ENCODE assay signal across 1 cellular context in the genomic region with DNA sequence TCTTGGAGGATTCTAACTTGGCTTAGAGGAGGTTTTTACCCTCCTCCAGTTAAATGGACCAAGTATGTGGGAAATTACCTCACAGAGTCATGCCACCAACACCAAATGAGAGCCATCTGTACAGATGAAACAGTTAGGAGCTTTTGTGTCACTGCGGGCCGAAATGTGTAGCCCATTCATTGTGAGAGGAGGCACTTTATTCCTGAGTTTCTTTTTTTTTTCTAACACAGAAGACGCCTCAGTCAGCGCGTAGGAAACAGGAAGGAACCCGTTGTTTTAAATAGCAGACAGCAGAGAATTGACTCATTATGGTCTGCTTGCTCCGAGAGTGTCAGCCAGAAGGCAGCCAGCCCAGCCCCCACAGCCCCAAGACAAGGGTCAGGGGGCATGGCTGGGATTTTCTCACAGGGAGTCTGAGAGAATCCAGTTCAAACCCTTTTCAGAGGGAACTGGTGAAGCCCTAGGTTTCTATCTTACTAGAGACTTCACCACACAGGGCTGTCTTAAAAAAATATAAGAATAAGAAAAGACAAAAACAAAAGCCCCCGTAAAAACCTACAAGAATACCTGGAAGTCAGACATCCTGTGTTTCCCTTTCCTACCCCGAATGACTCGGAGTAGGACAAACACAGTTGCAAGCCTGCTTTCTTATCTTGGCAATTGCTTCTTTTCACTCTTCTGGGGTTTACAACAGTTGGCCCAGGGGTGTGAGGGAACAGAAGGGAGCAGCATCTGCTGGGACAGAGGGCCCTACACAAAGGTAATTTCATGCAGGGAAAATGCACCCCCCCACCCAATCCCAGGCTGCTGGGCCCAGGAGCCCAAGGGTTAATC.
TF ChIP-seq lines count a peak whose summit lies in the region.

No MANE protein-coding gene starts in this region.

TF ChIP-seq in GM12878, 131 proteins besides CTCF, POLR2A, EP300 and RAD21 (continued from another document and continues in another):
- TF ChIP-seq, protein P1, sequence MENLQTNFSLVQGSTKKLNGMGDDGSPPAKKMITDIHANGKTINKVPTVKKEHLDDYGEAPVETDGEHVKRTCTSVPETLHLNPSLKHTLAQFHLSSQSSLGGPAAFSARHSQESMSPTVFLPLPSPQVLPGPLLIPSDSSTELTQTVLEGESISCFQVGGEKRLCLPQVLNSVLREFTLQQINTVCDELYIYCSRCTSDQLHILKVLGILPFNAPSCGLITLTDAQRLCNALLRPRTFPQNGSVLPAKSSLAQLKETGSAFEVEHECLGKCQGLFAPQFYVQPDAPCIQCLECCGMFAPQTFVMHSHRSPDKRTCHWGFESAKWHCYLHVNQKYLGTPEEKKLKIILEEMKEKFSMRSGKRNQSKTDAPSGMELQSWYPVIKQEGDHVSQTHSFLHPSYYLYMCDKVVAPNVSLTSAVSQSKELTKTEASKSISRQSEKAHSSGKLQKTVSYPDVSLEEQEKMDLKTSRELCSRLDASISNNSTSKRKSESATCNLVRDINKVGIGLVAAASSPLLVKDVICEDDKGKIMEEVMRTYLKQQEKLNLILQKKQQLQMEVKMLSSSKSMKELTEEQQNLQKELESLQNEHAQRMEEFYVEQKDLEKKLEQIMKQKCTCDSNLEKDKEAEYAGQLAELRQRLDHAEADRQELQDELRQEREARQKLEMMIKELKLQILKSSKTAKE (IDR thresholded peaks at IDR 0.05; ENCODE audit: low read depth, poor library complexity, severe bottlenecking), result peak; percentile 97
- TF ChIP-seq, protein P2, sequence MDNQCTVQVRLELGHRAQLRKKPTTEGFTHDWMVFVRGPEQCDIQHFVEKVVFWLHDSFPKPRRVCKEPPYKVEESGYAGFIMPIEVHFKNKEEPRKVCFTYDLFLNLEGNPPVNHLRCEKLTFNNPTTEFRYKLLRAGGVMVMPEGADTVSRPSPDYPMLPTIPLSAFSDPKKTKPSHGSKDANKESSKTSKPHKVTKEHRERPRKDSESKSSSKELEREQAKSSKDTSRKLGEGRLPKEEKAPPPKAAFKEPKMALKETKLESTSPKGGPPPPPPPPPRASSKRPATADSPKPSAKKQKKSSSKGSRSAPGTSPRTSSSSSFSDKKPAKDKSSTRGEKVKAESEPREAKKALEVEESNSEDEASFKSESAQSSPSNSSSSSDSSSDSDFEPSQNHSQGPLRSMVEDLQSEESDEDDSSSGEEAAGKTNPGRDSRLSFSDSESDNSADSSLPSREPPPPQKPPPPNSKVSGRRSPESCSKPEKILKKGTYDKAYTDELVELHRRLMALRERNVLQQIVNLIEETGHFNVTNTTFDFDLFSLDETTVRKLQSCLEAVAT (IDR thresholded peaks at IDR 0.05), result peak; percentile 25; the same call in 1 of the 2 replicates
- peak; percentile 87; the same call in 1 of the 2 replicates for TF ChIP-seq CBX5 (IDR thresholded peaks at IDR 0.05; ENCODE audit: low read depth)
- TF ChIP-seq, protein P3, sequence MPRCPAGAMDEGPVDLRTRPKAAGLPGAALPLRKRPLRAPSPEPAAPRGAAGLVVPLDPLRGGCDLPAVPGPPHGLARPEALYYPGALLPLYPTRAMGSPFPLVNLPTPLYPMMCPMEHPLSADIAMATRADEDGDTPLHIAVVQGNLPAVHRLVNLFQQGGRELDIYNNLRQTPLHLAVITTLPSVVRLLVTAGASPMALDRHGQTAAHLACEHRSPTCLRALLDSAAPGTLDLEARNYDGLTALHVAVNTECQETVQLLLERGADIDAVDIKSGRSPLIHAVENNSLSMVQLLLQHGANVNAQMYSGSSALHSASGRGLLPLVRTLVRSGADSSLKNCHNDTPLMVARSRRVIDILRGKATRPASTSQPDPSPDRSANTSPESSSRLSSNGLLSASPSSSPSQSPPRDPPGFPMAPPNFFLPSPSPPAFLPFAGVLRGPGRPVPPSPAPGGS (IDR thresholded peaks at IDR 0.05; ENCODE audit: borderline replicate concordance, insufficient read depth, low read depth, low read length, poor library complexity, severe bottlenecking), result peak; percentile 96
- TF ChIP-seq TCF12 (IDR thresholded peaks at IDR 0.05; ENCODE audit: low read depth, low read length), result peak; percentile 77
- peak; percentile 77; the same call in 1 of the 2 replicates for TF ChIP-seq PAX5 (IDR thresholded peaks at IDR 0.05; ENCODE audit: borderline replicate concordance, low read depth, low read length)
- peak in 1 of 2 experiments; percentile 49; a peak in 1 of 4 replicates for TF ChIP-seq CEBPB (IDR thresholded peaks at IDR 0.05; ENCODE audit: borderline replicate concordance in 1 of 2, low read depth in 2 of 2, low read length in 2 of 2)
- TF ChIP-seq, protein P4, sequence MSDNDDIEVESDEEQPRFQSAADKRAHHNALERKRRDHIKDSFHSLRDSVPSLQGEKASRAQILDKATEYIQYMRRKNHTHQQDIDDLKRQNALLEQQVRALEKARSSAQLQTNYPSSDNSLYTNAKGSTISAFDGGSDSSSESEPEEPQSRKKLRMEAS (IDR thresholded peaks at IDR 0.05; ENCODE audit: low read depth, low read length), result peak; percentile 25; the same call in 1 of the 2 replicates
- no peak for TF ChIP-seq SREBF2 (IDR thresholded peaks at IDR 0.05; ENCODE audit: low read length)
- peak; percentile 75; the same call in 1 of the 2 replicates for TF ChIP-seq BCL11A (IDR thresholded peaks at IDR 0.05; ENCODE audit: low read depth, low read length)
- peak in 1 of 2 experiments; percentile 96; a peak in 2 of 4 replicates for TF ChIP-seq ETV6 (conservative IDR thresholded peaks at IDR 0.05 in 1 of 2, IDR thresholded peaks at IDR 0.05 in 1 of 2; ENCODE audit: borderline replicate concordance in 1 of 2, low read depth in 1 of 2)
- TF ChIP-seq IKZF1 (conservative IDR thresholded peaks at IDR 0.05), result peak; percentile 94
- TF ChIP-seq, protein P5, sequence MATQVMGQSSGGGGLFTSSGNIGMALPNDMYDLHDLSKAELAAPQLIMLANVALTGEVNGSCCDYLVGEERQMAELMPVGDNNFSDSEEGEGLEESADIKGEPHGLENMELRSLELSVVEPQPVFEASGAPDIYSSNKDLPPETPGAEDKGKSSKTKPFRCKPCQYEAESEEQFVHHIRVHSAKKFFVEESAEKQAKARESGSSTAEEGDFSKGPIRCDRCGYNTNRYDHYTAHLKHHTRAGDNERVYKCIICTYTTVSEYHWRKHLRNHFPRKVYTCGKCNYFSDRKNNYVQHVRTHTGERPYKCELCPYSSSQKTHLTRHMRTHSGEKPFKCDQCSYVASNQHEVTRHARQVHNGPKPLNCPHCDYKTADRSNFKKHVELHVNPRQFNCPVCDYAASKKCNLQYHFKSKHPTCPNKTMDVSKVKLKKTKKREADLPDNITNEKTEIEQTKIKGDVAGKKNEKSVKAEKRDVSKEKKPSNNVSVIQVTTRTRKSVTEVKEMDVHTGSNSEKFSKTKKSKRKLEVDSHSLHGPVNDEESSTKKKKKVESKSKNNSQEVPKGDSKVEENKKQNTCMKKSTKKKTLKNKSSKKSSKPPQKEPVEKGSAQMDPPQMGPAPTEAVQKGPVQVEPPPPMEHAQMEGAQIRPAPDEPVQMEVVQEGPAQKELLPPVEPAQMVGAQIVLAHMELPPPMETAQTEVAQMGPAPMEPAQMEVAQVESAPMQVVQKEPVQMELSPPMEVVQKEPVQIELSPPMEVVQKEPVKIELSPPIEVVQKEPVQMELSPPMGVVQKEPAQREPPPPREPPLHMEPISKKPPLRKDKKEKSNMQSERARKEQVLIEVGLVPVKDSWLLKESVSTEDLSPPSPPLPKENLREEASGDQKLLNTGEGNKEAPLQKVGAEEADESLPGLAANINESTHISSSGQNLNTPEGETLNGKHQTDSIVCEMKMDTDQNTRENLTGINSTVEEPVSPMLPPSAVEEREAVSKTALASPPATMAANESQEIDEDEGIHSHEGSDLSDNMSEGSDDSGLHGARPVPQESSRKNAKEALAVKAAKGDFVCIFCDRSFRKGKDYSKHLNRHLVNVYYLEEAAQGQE (IDR thresholded peaks at IDR 0.05; ENCODE audit: low read depth, low read length), result no peak
- peak; percentile 96 for TF ChIP-seq MEF2A (IDR thresholded peaks at IDR 0.05; ENCODE audit: insufficient read depth, low read depth, low read length)
- peak; percentile 81 for TF ChIP-seq MTA2 (IDR thresholded peaks at IDR 0.05; ENCODE audit: low read depth)
- peak; percentile 61 for TF ChIP-seq IRF4 (IDR thresholded peaks at IDR 0.05; ENCODE audit: low read depth, low read length)
- TF ChIP-seq MYC (IDR thresholded peaks at IDR 0.05; ENCODE audit: insufficient read depth, insufficient read length, insufficient replicate concordance, low read length, severe bottlenecking), result no peak
- no peak for TF ChIP-seq SREBF1 (IDR thresholded peaks at IDR 0.05; ENCODE audit: low read length)
- TF ChIP-seq BMI1 (IDR thresholded peaks at IDR 0.05; ENCODE audit: borderline replicate concordance), result 0 out of 2 replicates have a peak, but pooled peaks have one; percentile 25
- TF ChIP-seq EZH2 (IDR thresholded peaks at IDR 0.05; ENCODE audit: borderline replicate concordance, control insufficient read depth, low read depth, low read length), result no peak
- TF ChIP-seq RELA (IDR thresholded peaks at IDR 0.05; ENCODE audit: borderline replicate concordance, partially characterized antibody), result peak; percentile 73
- TF ChIP-seq RUNX3 (IDR thresholded peaks at IDR 0.05; ENCODE audit: low read length), result peak; percentile 80
- peak; percentile 66 for TF ChIP-seq MEF2B (IDR thresholded peaks at IDR 0.05; ENCODE audit: partially characterized antibody, poor library complexity, severe bottlenecking)
- TF ChIP-seq, protein P6, sequence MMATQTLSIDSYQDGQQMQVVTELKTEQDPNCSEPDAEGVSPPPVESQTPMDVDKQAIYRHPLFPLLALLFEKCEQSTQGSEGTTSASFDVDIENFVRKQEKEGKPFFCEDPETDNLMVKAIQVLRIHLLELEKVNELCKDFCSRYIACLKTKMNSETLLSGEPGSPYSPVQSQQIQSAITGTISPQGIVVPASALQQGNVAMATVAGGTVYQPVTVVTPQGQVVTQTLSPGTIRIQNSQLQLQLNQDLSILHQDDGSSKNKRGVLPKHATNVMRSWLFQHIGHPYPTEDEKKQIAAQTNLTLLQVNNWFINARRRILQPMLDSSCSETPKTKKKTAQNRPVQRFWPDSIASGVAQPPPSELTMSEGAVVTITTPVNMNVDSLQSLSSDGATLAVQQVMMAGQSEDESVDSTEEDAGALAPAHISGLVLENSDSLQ (IDR thresholded peaks at IDR 0.05), result peak; percentile 44; the same call in 1 of the 2 replicates
- peak; percentile 62; the same call in 1 of the 2 replicates for TF ChIP-seq GABPA (IDR thresholded peaks at IDR 0.05; ENCODE audit: low read depth)
- 0 out of 2 replicates have a peak, but pooled peaks have one; percentile 23 for TF ChIP-seq GATAD2B (conservative IDR thresholded peaks at IDR 0.05; ENCODE audit: low read depth)
- TF ChIP-seq YBX1 (IDR thresholded peaks at IDR 0.05), result no peak
- TF ChIP-seq SMAD1 (IDR thresholded peaks at IDR 0.05; ENCODE audit: low read depth, partially characterized antibody), result peak; percentile 62
- TF ChIP-seq RB1 (IDR thresholded peaks at IDR 0.05; ENCODE audit: borderline replicate concordance), result no peak
- peak; percentile 70; the same call in 1 of the 2 replicates for TF ChIP-seq ATF7 (IDR thresholded peaks at IDR 0.05; ENCODE audit: low read depth)
- TF ChIP-seq, protein P7, sequence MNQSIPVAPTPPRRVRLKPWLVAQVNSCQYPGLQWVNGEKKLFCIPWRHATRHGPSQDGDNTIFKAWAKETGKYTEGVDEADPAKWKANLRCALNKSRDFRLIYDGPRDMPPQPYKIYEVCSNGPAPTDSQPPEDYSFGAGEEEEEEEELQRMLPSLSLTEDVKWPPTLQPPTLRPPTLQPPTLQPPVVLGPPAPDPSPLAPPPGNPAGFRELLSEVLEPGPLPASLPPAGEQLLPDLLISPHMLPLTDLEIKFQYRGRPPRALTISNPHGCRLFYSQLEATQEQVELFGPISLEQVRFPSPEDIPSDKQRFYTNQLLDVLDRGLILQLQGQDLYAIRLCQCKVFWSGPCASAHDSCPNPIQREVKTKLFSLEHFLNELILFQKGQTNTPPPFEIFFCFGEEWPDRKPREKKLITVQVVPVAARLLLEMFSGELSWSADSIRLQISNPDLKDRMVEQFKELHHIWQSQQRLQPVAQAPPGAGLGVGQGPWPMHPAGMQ (IDR thresholded peaks at IDR 0.05; ENCODE audit: borderline replicate concordance), result no peak
- no peak for TF ChIP-seq HDGF (IDR thresholded peaks at IDR 0.05)
- peak; percentile 74; the same call in 1 of the 2 replicates for TF ChIP-seq CBFB (IDR thresholded peaks at IDR 0.05; ENCODE audit: low read depth)
- no peak for TF ChIP-seq ZNF217 (IDR thresholded peaks at IDR 0.05)
- TF ChIP-seq IKZF2 (IDR thresholded peaks at IDR 0.05), result peak; percentile 90 to 91
- peak; percentile 99 for TF ChIP-seq EED (IDR thresholded peaks at IDR 0.05; ENCODE audit: low read depth)
- TF ChIP-seq, protein P8, sequence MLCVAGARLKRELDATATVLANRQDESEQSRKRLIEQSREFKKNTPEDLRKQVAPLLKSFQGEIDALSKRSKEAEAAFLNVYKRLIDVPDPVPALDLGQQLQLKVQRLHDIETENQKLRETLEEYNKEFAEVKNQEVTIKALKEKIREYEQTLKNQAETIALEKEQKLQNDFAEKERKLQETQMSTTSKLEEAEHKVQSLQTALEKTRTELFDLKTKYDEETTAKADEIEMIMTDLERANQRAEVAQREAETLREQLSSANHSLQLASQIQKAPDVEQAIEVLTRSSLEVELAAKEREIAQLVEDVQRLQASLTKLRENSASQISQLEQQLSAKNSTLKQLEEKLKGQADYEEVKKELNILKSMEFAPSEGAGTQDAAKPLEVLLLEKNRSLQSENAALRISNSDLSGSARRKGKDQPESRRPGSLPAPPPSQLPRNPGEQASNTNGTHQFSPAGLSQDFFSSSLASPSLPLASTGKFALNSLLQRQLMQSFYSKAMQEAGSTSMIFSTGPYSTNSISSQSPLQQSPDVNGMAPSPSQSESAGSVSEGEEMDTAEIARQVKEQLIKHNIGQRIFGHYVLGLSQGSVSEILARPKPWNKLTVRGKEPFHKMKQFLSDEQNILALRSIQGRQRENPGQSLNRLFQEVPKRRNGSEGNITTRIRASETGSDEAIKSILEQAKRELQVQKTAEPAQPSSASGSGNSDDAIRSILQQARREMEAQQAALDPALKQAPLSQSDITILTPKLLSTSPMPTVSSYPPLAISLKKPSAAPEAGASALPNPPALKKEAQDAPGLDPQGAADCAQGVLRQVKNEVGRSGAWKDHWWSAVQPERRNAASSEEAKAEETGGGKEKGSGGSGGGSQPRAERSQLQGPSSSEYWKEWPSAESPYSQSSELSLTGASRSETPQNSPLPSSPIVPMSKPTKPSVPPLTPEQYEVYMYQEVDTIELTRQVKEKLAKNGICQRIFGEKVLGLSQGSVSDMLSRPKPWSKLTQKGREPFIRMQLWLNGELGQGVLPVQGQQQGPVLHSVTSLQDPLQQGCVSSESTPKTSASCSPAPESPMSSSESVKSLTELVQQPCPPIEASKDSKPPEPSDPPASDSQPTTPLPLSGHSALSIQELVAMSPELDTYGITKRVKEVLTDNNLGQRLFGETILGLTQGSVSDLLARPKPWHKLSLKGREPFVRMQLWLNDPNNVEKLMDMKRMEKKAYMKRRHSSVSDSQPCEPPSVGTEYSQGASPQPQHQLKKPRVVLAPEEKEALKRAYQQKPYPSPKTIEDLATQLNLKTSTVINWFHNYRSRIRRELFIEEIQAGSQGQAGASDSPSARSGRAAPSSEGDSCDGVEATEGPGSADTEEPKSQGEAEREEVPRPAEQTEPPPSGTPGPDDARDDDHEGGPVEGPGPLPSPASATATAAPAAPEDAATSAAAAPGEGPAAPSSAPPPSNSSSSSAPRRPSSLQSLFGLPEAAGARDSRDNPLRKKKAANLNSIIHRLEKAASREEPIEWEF (IDR thresholded peaks at IDR 0.05; ENCODE audit: insufficient replicate concordance, low read depth, low read length), result peak; percentile 43
- TF ChIP-seq BHLHE40 (IDR thresholded peaks at IDR 0.05; ENCODE audit: borderline replicate concordance in 1 of 2, low read depth in 2 of 2, low read length in 1 of 2), result peak; percentile 25 to 35; a peak in 2 of 4 replicates
- peak; percentile 92; the same call in 1 of the 2 replicates for TF ChIP-seq STAT3 (IDR thresholded peaks at IDR 0.05; ENCODE audit: low read depth, low read length)
- peak; percentile 73; the same call in 1 of the 2 replicates for TF ChIP-seq TCF3 (IDR thresholded peaks at IDR 0.05; ENCODE audit: borderline replicate concordance, insufficient read depth, low read depth, low read length)
- TF ChIP-seq CREB1 (IDR thresholded peaks at IDR 0.05; ENCODE audit: low read depth), result peak; percentile 78
